26 cellular contexts compared by ENCODE assay signal in genomic region chr12:113418213-113418879, GRCh38. TPM values are rescaled to one million over a fixed set of nuclear protein-coding genes. Genes with fewer than 3 reads are reported as not detected.
DNase-seq lines count a peak whose midpoint lies in the region; ATAC-seq, FAIRE-seq and TF ChIP-seq lines count a peak whose summit lies in the region.
"Had no signal": no experiment of that assay in that cellular context is flagged by ENCODE, and none has a peak within 500 bp of the region (broad histone marks: within the 10 kb centered on the region; RNA-seq: fewer than 3 reads in every experiment).

No MANE protein-coding gene starts in this region.

- H3K4me3 ChIP-seq in A549 (no peak overlapping the region), fibroblast of the aortic adventitia (ENCODE audit: low read depth, low read length) (no peak overlapping the region)
- H3K4me3 ChIP-seq: uterus had no signal

- TF ChIP-seq CTCF in A549 (IDR thresholded peaks at IDR 0.05) = no peak
- no peak for TF ChIP-seq CTCF in fibroblast of the aortic adventitia (IDR thresholded peaks at IDR 0.05; ENCODE audit: insufficient read depth, low read length)
- TF ChIP-seq CTCF in omental fat pad (IDR thresholded peaks at IDR 0.05) = no peak

- ATAC-seq in A549 = peak; percentile 48 to 66
- ATAC-seq in omental fat pad (ENCODE audit: low FRiP score) = peak; percentile 16
- ATAC-seq in GM21360 (IDR thresholded peaks at IDR 0.05; ENCODE audit: unreplicated experiment) = no peak
- ATAC-seq: left colon; stimulated activated naive CD8-positive, alpha-beta T cell treated with anti-CD3 and anti-CD28 coated beads, Interleukin-15, Interleukin-2, amounts not matched to agents 100 U/mL and 50 U/mL, for 24 hours had no signal

- TF ChIP-seq EP300 in A549 (IDR thresholded peaks at IDR 0.05) = peak; percentile 46 to 83; a peak in 4 of 5 replicates

- H3K4me1 ChIP-seq in A549 = peaks cover 70% of the 10 kb centered on the region
- H3K4me1 ChIP-seq: parathyroid adenoma had no signal

- POLR2A ChIA-PET in A549 (lab: Yijun Ruan, JAX) = no interaction called here

- no peak for TF ChIP-seq RAD21 in A549 (conservative IDR thresholded peaks at IDR 0.05 in 1 of 2, IDR thresholded peaks at IDR 0.05 in 1 of 2)

- CTCF ChIA-PET in A549 (lab: Yijun Ruan, JAX) = interaction anchor here (0.5 to 2.0 kb wide), 3 partner anchors 9 to 74 kb away, joined by 3 to 11 read pairs (median 3); no protein-coding TSS in a partner anchor

- FAIRE-seq in A549 (lab: Jason Lieb, UNC) = no peak

- H3K27ac ChIP-seq in A549 = peak overlapping the region; percentile 72 to 87
- H3K27ac ChIP-seq: epithelial cell of prostate, parathyroid adenoma, uterus had no signal

- peak overlapping the region; percentile 72 for H3K4me2 ChIP-seq in A549

- H3K9me3 ChIP-seq in A549 = no peaks in the 10 kb centered on the region
- H3K9me3 ChIP-seq: uterus had no signal

- peak in 1 of 2 experiments; percentile 89 for DNase-seq in A549 (ENCODE audit: low read depth in 1 of 2, low spot score in 1 of 2)
- peak; percentile 7 for DNase-seq in LHCN-M2 (ENCODE audit: low read depth)
- DNase-seq in fibroblast of the aortic adventitia (ENCODE audit: low read depth) = peak; percentile 56
- DNase-seq in omental fat pad (ENCODE audit: low spot score) = peak; percentile 66
- no peak for DNase-seq in NCI-H2029 treated with DMSO at 0.1 percent for 48 hours (lab: John Stamatoyannopoulos, UW)
- DNase-seq in NCI-H2196 (lab: John Stamatoyannopoulos, UW; ENCODE audit: unreplicated experiment) = no peak
- DNase-seq in activated CD8-positive, alpha-beta memory T cell treated with anti-CD3 and anti-CD28 coated beads for 24 hours = no peak
- DNase-seq: activated CD4-positive, alpha-beta T cell treated with anti-CD3 and anti-CD28 coated beads, Interleukin-2, amount 10 ng/mL, durations not matched to agents 24 days and 14 days; activated naive CD4-positive, alpha-beta T cell treated with Interleukin-2 at 50 U/mL for 16 hours; activated T-cell treated with anti-CD3 and anti-CD28 coated beads for 4 hours; EL; H7; hippocampal formation; left colon; NCI-H187 treated with DMSO at 0.1 percent for 48 hours; NCI-H510A treated with DMSO at 0.1 percent for 48 hours; stimulated activated naive CD8-positive, alpha-beta T cell treated with anti-CD3 and anti-CD28 coated beads, Interleukin-15, Interleukin-2, amounts not matched to agents 100 U/mL and 50 U/mL, for 24 hours; T1000; uterus had no signal

- WGBS in A549 (ENCODE audit: missing lambda C conversion rate) = 8% methylated on average over 13 of the region's 13 CpGs

- no peak for TF ChIP-seq POLR2A in A549 (IDR thresholded peaks at IDR 0.05; ENCODE audit: low read length)

TF ChIP-seq in A549, 52 proteins besides CTCF, POLR2A, EP300 and RAD21 (continues in another document):
- TF ChIP-seq FOSL2 (IDR thresholded peaks at IDR 0.05) (no peak), FOSL2 (CRISPR knock-in tag; IDR thresholded peaks at IDR 0.05) (peak; percentile 67), ZFP36 (IDR thresholded peaks at IDR 0.05; ENCODE audit: borderline replicate concordance, partially characterized antibody) (peak; percentile 78), SREBF2 (IDR thresholded peaks at IDR 0.05) (no peak), TP53 (CRISPR knock-in tag; IDR thresholded peaks at IDR 0.05) (no peak), HOXB5 (CRISPR knock-in tag; IDR thresholded peaks at IDR 0.05) (peak; percentile 19; the same call in 1 of the 2 replicates), CBX8 (IDR thresholded peaks at IDR 0.05) (no peak), MAX (IDR thresholded peaks at IDR 0.05) (peak; percentile 72), MYC (IDR thresholded peaks at IDR 0.05; ENCODE audit: borderline replicate concordance, low read length) (no peak; the same call in 1 of the 2 replicates), JUN (IDR thresholded peaks at IDR 0.05) (peak in 1 of 2 experiments; percentile 25; a peak in 2 of 5 replicates), PBX3 (IDR thresholded peaks at IDR 0.05) (no peak), KDM1A (IDR thresholded peaks at IDR 0.05; ENCODE audit: low read depth) (no peak), HEYL (CRISPR knock-in tag; IDR thresholded peaks at IDR 0.05) (no peak), HOXB13 (CRISPR knock-in tag; IDR thresholded peaks at IDR 0.05; ENCODE audit: low read depth) (peak; percentile 76; the same call in 1 of the 2 replicates), ZNF302 (CRISPR knock-in tag; IDR thresholded peaks at IDR 0.05) (0 out of 2 replicates have a peak, but pooled peaks have one; percentile 42), CHD4 (IDR thresholded peaks at IDR 0.05; ENCODE audit: borderline replicate concordance) (no peak), SMC3 (IDR thresholded peaks at IDR 0.05) (no peak)
- TF ChIP-seq, protein P1, sequence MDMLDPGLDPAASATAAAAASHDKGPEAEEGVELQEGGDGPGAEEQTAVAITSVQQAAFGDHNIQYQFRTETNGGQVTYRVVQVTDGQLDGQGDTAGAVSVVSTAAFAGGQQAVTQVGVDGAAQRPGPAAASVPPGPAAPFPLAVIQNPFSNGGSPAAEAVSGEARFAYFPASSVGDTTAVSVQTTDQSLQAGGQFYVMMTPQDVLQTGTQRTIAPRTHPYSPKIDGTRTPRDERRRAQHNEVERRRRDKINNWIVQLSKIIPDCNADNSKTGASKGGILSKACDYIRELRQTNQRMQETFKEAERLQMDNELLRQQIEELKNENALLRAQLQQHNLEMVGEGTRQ (IDR thresholded peaks at IDR 0.05) = 0 out of 2 replicates have a peak, but pooled peaks have one; percentile 13
- TF ChIP-seq, protein P2, sequence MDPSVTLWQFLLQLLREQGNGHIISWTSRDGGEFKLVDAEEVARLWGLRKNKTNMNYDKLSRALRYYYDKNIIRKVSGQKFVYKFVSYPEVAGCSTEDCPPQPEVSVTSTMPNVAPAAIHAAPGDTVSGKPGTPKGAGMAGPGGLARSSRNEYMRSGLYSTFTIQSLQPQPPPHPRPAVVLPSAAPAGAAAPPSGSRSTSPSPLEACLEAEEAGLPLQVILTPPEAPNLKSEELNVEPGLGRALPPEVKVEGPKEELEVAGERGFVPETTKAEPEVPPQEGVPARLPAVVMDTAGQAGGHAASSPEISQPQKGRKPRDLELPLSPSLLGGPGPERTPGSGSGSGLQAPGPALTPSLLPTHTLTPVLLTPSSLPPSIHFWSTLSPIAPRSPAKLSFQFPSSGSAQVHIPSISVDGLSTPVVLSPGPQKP (IDR thresholded peaks at IDR 0.05; ENCODE audit: low read depth, low read length) = no peak

RNA-seq across cellular contexts. Expression of gene SDSL, which starts 3.8 kb away (rescaled TPM):
- 21.0 and 22.0 TPM in 2 replicates for polyA plus RNA-seq in A549 (2011; rRNA removed)
- 45.0 and 55.4 TPM in 2 replicates for polyA plus RNA-seq in A549 (2012; cell fraction: cytosol; rRNA removed)
- polyA plus RNA-seq in A549 (2012; cell fraction: nucleus; rRNA removed) = 41.1 and 51.2 TPM in 2 replicates
- 26.3 to 28.0 TPM (median 26.7 TPM) in 3 replicates for polyA plus RNA-seq in A549 (2017; fragmentation: RNase III; extraction: RNeasy Plus Mini Kit Qiagen cat#74134 plus additional on column Dnase treatment)
- 10.7 and 18.6 TPM in 2 replicates for polyA minus RNA-seq in A549 (2011; rRNA and poly(A)+ RNA removed)
- 6.5 and 8.3 TPM in 2 replicates for total RNA-seq in LHCN-M2 (2014; rRNA removed)
- polyA plus RNA-seq in LHCN-M2 (2012) = 19.6 TPM
- 1.9 and 5.9 TPM in 2 replicates for total RNA-seq in fibroblast of the aortic adventitia (ENCODE audit: low replicate concordance)
- total RNA-seq in omental fat pad = 1 to 10 TPM; 2.1 to 6.0 (median 4.1) TPM
- total RNA-seq: OCI-LY7 had no signal

RNA-seq across cellular contexts. Expression of gene SDS, which starts 14.7 kb away (rescaled TPM):
- polyA plus RNA-seq in A549 (2011; rRNA removed) (3.7 and 3.9 TPM in 2 replicates), A549 (2017; fragmentation: RNase III; extraction: RNeasy Plus Mini Kit Qiagen cat#74134 plus additional on column Dnase treatment) (5.4 to 7.3 TPM (median 6.5 TPM) in 3 replicates)
- 6.4 and 8.1 TPM in 2 replicates for polyA plus RNA-seq in A549 (2012; cell fraction: cytosol; rRNA removed)
- polyA plus RNA-seq in A549 (2012; cell fraction: nucleus; rRNA removed) = 10.0 and 10.8 TPM in 2 replicates
- polyA minus RNA-seq in A549 (2011; rRNA and poly(A)+ RNA removed) = 3.8 and 4.2 TPM in 2 replicates
- total RNA-seq in LHCN-M2 (2014; rRNA removed) (not detected in 2 replicates), fibroblast of the aortic adventitia (ENCODE audit: low replicate concordance) (not detected in 2 replicates), omental fat pad (10 to 100 TPM in 1 of 4 donors, 1 to 10 TPM in 2, under 1 TPM in 1; 0.63 to 52.1 (median 3.3) TPM)
- not detected for polyA plus RNA-seq in LHCN-M2 (2012)
- total RNA-seq: activated CD4-positive, alpha-beta T cell treated with anti-CD3 and anti-CD28 coated beads, Interleukin-2, amount 10 ng/mL, durations not matched to agents 24 days and 14 days; MCF 10A; OCI-LY7; SK-MEL-5; uterus had no signal

RNA-seq across cellular contexts. Expression of gene LHX5, which starts 53.3 kb away (rescaled TPM):
- polyA plus RNA-seq in A549 (2011; rRNA removed) (not detected in 2 replicates), A549 (2017; fragmentation: RNase III; extraction: RNeasy Plus Mini Kit Qiagen cat#74134 plus additional on column Dnase treatment) (not detected in 3 replicates)
- not detected in 2 replicates for polyA plus RNA-seq in A549 (2012; cell fraction: cytosol; rRNA removed)
- 0.01 TPM in 1 of 2 replicates, not detected in the other for polyA plus RNA-seq in A549 (2012; cell fraction: nucleus; rRNA removed)
- polyA minus RNA-seq in A549 (2011; rRNA and poly(A)+ RNA removed) = not detected in 2 replicates
- total RNA-seq in LHCN-M2 (2014; rRNA removed) (not detected in 2 replicates), fibroblast of the aortic adventitia (ENCODE audit: low replicate concordance) (not detected in 2 replicates), omental fat pad (not detected)
- polyA plus RNA-seq in LHCN-M2 (2012) = 0.02 TPM
- total RNA-seq: activated CD4-positive, alpha-beta T cell treated with anti-CD3 and anti-CD28 coated beads, Interleukin-2, amount 10 ng/mL, durations not matched to agents 24 days and 14 days; HT1080; left colon; MCF 10A; OCI-LY7; uterus had no signal

RNA-seq across cellular contexts. Expression of gene PLBD2, which starts 60.0 kb away (rescaled TPM):
- 13.2 and 22.3 TPM in 2 replicates for polyA plus RNA-seq in A549 (2011; rRNA removed)
- polyA plus RNA-seq in A549 (2012; cell fraction: cytosol; rRNA removed) = 12.5 and 21.2 TPM in 2 replicates
- 30.6 and 31.6 TPM in 2 replicates for polyA plus RNA-seq in A549 (2012; cell fraction: nucleus; rRNA removed)
- polyA plus RNA-seq in A549 (2017; fragmentation: RNase III; extraction: RNeasy Plus Mini Kit Qiagen cat#74134 plus additional on column Dnase treatment) = 21.9 to 25.9 TPM (median 25.8 TPM) in 3 replicates
- polyA minus RNA-seq in A549 (2011; rRNA and poly(A)+ RNA removed) = 32.2 and 32.4 TPM in 2 replicates
- total RNA-seq in LHCN-M2 (2014; rRNA removed) = 21.7 and 32.0 TPM in 2 replicates
- polyA plus RNA-seq in LHCN-M2 (2012) = 37.1 TPM
- 35.1 and 50.9 TPM in 2 replicates for total RNA-seq in fibroblast of the aortic adventitia (ENCODE audit: low replicate concordance)
- 10 to 100 TPM; 26.4 to 50.2 (median 36.2) TPM for total RNA-seq in omental fat pad

Comparison
In these comparisons a context has a peak if more than half of its experiments do, and no peak if none do; other contexts are left out.
1. DNase-seq: peak in LHCN-M2 (single experiment), fibroblast of the aortic adventitia (single experiment) and omental fat pad (single experiment); none in NCI-H2029 treated with DMSO at 0.1 percent for 48 hours (single experiment), NCI-H2196 (single experiment) and activated CD8-positive, alpha-beta memory T cell treated with anti-CD3 and anti-CD28 coated beads for 24 hours (single experiment).